ENCODE assay signal across 21 cellular contexts in the genomic region with DNA sequence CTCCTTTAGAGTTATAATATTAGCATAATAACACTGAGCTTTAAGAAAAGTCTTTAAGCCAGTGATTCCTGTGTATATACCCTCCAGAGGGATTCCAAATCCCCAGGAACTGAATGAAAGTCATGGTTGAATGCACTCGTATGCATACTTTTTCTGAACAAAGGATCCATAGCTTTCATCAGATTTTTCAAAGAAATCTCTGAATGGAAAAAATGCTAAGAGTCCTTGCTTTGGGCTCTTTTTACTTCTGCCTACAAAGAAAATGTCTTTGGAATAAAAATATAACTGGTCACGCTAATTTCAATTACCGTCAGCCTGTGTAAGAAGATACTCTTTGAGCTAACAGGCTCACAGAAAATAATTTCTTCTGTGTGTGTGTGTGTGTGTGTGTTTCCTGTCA.
DNase-seq lines count a peak whose midpoint lies in the region; ATAC-seq and TF ChIP-seq lines count a peak whose summit lies in the region.
"Had no signal": no experiment of that assay in that cellular context is flagged by ENCODE, and none has a peak within 500 bp of the region (broad histone marks: within the 10 kb centered on the region; RNA-seq: fewer than 3 reads in every experiment).

No MANE protein-coding gene starts in this region.

- peak overlapping the region; percentile 69 for H3K27ac ChIP-seq in A673 (ENCODE audit: low read depth, low read length, poor library complexity, severe bottlenecking)
- H3K27ac ChIP-seq in naive thymus-derived CD4-positive, alpha-beta T cell (ENCODE audit: low read depth, low read length), result no peak overlapping the region
- H3K27ac ChIP-seq: A549, KMS-11 had no signal

- H3K9me3 ChIP-seq in A673 (ENCODE audit: low read depth, low read length, poor library complexity, severe bottlenecking) (peaks cover 8% of the 10 kb centered on the region), HAP-1 (0 out of 2 replicates have a peak, but pooled peaks cover 4% of the 10 kb centered on the region), adipocyte (ENCODE audit: control insufficient read depth, low read length) (no peaks in the 10 kb centered on the region)
- no peaks in the 10 kb centered on the region for H3K9me3 ChIP-seq in naive thymus-derived CD4-positive, alpha-beta T cell (ENCODE audit: control insufficient read depth in 2 of 3, low read length in 3 of 3)
- H3K9me3 ChIP-seq: A549, BE2C had no signal

- POLR2A ChIA-PET in A673 (lab: Charles Lee; ENCODE audit: low non-redundant PET), result no interaction called here
- POLR2A ChIA-PET in naive thymus-derived CD4-positive, alpha-beta T cell (lab: Charles Lee), result no interaction called here

- no peak overlapping the region for H3K9ac ChIP-seq in adipocyte (ENCODE audit: low read length)
- H3K9ac ChIP-seq: KMS-11 had no signal

- H3K27ac Mint-ChIP-seq in naive thymus-derived CD4-positive, alpha-beta T cell, result no peak overlapping the region

- H3K36me3 ChIP-seq in A673 (ENCODE audit: insufficient read depth, low read length, poor library complexity, severe bottlenecking) (no peaks in the 10 kb centered on the region), HAP-1 (replicated peaks) (no peaks in the 10 kb centered on the region), adipocyte (ENCODE audit: control insufficient read depth, insufficient read depth, low read length, severe bottlenecking) (no peaks in the 10 kb centered on the region)
- H3K36me3 ChIP-seq in naive thymus-derived CD4-positive, alpha-beta T cell (ENCODE audit: control insufficient read depth in 2 of 3, insufficient read depth in 3 of 3, low read length in 3 of 3), result no peaks in the 10 kb centered on the region
- H3K36me3 ChIP-seq: BE2C had no signal

- H3K9me3 Mint-ChIP-seq in naive thymus-derived CD4-positive, alpha-beta T cell, result peaks cover 0 to 22% (median 4%) of the 10 kb centered on the region in 11 donors

- no peak overlapping the region for H3K4me3 Mint-ChIP-seq in naive thymus-derived CD4-positive, alpha-beta T cell

- H3K27me3 ChIP-seq in A673 (replicated peaks; ENCODE audit: insufficient read depth, low read depth, low read length, poor library complexity) (no peaks in the 10 kb centered on the region), HAP-1 (ENCODE audit: low read depth) (no peaks in the 10 kb centered on the region), adipocyte (replicated peaks; ENCODE audit: control insufficient read depth, insufficient read depth, low read length) (no peaks in the 10 kb centered on the region)
- H3K27me3 ChIP-seq in naive thymus-derived CD4-positive, alpha-beta T cell (ENCODE audit: control insufficient read depth in 2 of 2, insufficient read depth in 2 of 2, low read length in 2 of 2), result no peaks in the 10 kb centered on the region
- H3K27me3 ChIP-seq: BE2C had no signal

- BruUV-seq in A673 (replicated peaks; lab: Mats Ljungman, UMichigan), result no TSS peak

- in situ Hi-C loops in HAP-1 (cut with MboI; ENCODE audit: low sequenced_read_pairs), result no loop called here

- no peak for ATAC-seq in naive thymus-derived CD4-positive, alpha-beta T cell
- ATAC-seq: A549, Right ventricle myocardium inferior had no signal

- H3K4me3 ChIP-seq in A673 (ENCODE audit: low read depth, low read length, poor library complexity, severe bottlenecking), result peak overlapping the region; percentile 11
- H3K4me3 ChIP-seq in HAP-1, result no peak overlapping the region
- no peak overlapping the region for H3K4me3 ChIP-seq in adipocyte (ENCODE audit: low read length)
- no peak overlapping the region for H3K4me3 ChIP-seq in naive thymus-derived CD4-positive, alpha-beta T cell (ENCODE audit: low read length)
- H3K4me3 ChIP-seq: A549 had no signal

- no peak for TF ChIP-seq CTCF in A673 (conservative IDR thresholded peaks at IDR 0.05; ENCODE audit: low read depth, low read length)

- DNase-seq in A673 (ENCODE audit: low spot score) (peak; percentile 82), HAP-1 (ENCODE audit: low spot score in 2 of 2) (peak; percentile 53 to 99), adipocyte (ENCODE audit: low read depth) (peak; percentile 71), left kidney (ENCODE audit: low read depth, low spot score) (peak; percentile 5), NCI-H187 treated with DMSO at 0.1 percent for 48 hours (lab: John Stamatoyannopoulos, UW) (no peak), 8988T (no peak)
- DNase-seq in naive thymus-derived CD4-positive, alpha-beta T cell, result no peak
- DNase-seq: BE2C, DMS79, HCEC 1CT, IMR-90, NCI-H1092 treated with DMSO at 0.1 percent for 48 hours, NCI-H1436 treated with DMSO at 0.1 percent for 48 hours, NCI-H2029, NCI-H2171, NCI-H345, NCI-H524, OCI-M1 had no signal

- H3K27me3 Mint-ChIP-seq in naive thymus-derived CD4-positive, alpha-beta T cell, result no peaks in the 10 kb centered on the region

- peaks cover 0 to 3% (median 0%) of the 10 kb centered on the region in 7 donors for H3K4me1 Mint-ChIP-seq in naive thymus-derived CD4-positive, alpha-beta T cell

- no peaks in the 10 kb centered on the region for H3K36me3 Mint-ChIP-seq in naive thymus-derived CD4-positive, alpha-beta T cell

- intact Hi-C loops in A673 (cut with micrococcal nuclease; ENCODE audit: unreplicated experiment), result no loop called here
- intact Hi-C loops in naive thymus-derived CD4-positive, alpha-beta T cell (cut with micrococcal nuclease), result no loop called here

- CTCF ChIA-PET in A673 (lab: Charles Lee), result interaction anchor here (0.5 kb wide), 1 partner anchor 174 kb away, joined by 7 read pairs; no protein-coding TSS in a partner anchor
- CTCF ChIA-PET in naive thymus-derived CD4-positive, alpha-beta T cell (lab: Charles Lee), result no interaction called here

- peaks cover 28% of the 10 kb centered on the region for H3K4me1 ChIP-seq in A673 (ENCODE audit: insufficient read depth, low read length, poor library complexity, severe bottlenecking)
- H3K4me1 ChIP-seq in HAP-1, result peaks cover 24% of the 10 kb centered on the region
- no peaks in the 10 kb centered on the region for H3K4me1 ChIP-seq in adipocyte (ENCODE audit: control insufficient read depth, insufficient read depth, low read length)
- H3K4me1 ChIP-seq in naive thymus-derived CD4-positive, alpha-beta T cell (ENCODE audit: control insufficient read depth in 2 of 2, insufficient read depth in 2 of 2, low read length in 2 of 2), result no peaks in the 10 kb centered on the region
- H3K4me1 ChIP-seq: A549, BE2C had no signal

Comparison
In these comparisons a context has a peak if more than half of its experiments do, and no peak if none do; other contexts are left out.
1. DNase-seq: peak in A673 (single experiment), HAP-1 (2 of 2), adipocyte (single experiment) and left kidney (single experiment); none in NCI-H187 treated with DMSO at 0.1 percent for 48 hours (single experiment), naive thymus-derived CD4-positive, alpha-beta T cell (0 of 9) and 8988T (single experiment).